25 cellular contexts compared by ENCODE assay signal in the genomic region with DNA sequence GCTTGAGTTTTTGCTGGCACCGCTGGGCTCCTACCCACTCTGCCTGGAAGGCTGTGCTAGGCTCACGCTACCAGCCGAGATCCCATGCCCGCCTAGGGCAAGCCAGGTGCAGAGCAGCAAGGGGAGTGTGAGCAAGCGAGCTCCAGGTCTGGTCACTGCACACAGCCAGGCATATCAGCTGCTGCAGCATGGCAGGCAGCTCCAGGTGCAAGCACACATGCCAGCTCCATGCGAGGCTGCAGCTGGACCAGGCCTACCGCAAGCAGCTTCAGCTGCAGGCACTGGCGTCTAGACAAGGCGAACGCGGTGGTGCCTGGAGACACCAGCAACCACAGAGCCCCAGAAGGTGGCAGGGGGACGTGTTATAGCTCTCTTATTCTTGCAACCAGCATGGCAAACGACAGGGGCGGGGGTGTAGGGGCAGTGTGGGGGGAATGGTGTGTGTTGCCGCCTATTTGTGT.
A peak's percentile ranks its signal among the peaks of the same experiment; 100 is the strongest.
DNase-seq lines count a peak whose midpoint lies in the region; ATAC-seq, FAIRE-seq and TF ChIP-seq lines count a peak whose summit lies in the region.
"Had no signal": no experiment of that assay in that cellular context is flagged by ENCODE, and none has a peak within 500 bp of the region (broad histone marks: within the 10 kb centered on the region; RNA-seq: fewer than 3 reads in every experiment).

No MANE protein-coding gene starts in this region.

- no peak overlapping the region for H2BK120ac ChIP-seq in IMR-90 (ENCODE audit: low read depth, low read length)

- H4K8ac ChIP-seq in IMR-90 (ENCODE audit: low read depth in 2 of 2, low read length in 2 of 2), result no peak overlapping the region

- H2AFZ ChIP-seq in IMR-90 (replicated peaks; ENCODE audit: low read length, poor library complexity), result peak overlapping the region; percentile 14
- H2AFZ ChIP-seq: PC-9 had no signal

- H4K91ac ChIP-seq in IMR-90 (ENCODE audit: insufficient read depth, low read depth, low read length), result no peak overlapping the region

- no peak overlapping the region for H3K56ac ChIP-seq in IMR-90 (ENCODE audit: extremely low read depth, insufficient read depth, low read length)

- H3K14ac ChIP-seq in IMR-90 (replicated peaks; ENCODE audit: low read depth, low read length), result no peak overlapping the region

- no peak overlapping the region for H3K18ac ChIP-seq in IMR-90 (ENCODE audit: low read depth, low read length)

- no peak overlapping the region for H2BK5ac ChIP-seq in IMR-90 (ENCODE audit: low read depth, low read length, poor library complexity, severe bottlenecking)

- H3K23ac ChIP-seq in IMR-90 (ENCODE audit: low read depth, low read length), result no peak overlapping the region

- no peak for FAIRE-seq in kidney (lab: Jason Lieb, UNC)
- FAIRE-seq: GM12891 had no signal

- no peak overlapping the region for H3K27ac ChIP-seq in IMR-90 (ENCODE audit: insufficient read depth, low read length)
- H3K27ac ChIP-seq in kidney (ENCODE audit: low read depth in 2 of 2, low read length in 2 of 2), result no peak overlapping the region
- H3K27ac ChIP-seq in upper lobe of right lung, result no peak overlapping the region
- H3K27ac ChIP-seq: PC-9 had no signal

- CTCF ChIA-PET in IMR-90 (lab: Yijun Ruan, JAX), result no interaction called here

- TF ChIP-seq CTCF in IMR-90 (conservative IDR thresholded peaks at IDR 0.05; ENCODE audit: low read depth, low read length) (no peak), kidney (IDR thresholded peaks at IDR 0.05; ENCODE audit: borderline replicate concordance, extremely low read depth, insufficient read depth) (no peak), upper lobe of right lung (IDR thresholded peaks at IDR 0.05) (no peak)

- H3K4me3 ChIP-seq in IMR-90 (ENCODE audit: insufficient read depth, low read depth, low read length), result no peak overlapping the region
- no peak overlapping the region for H3K4me3 ChIP-seq in kidney (ENCODE audit: low read length in 2 of 2)
- no peak overlapping the region for H3K4me3 ChIP-seq in upper lobe of right lung
- H3K4me3 ChIP-seq: MG63, PC-9 had no signal

- H4K20me1 ChIP-seq in IMR-90 (ENCODE audit: insufficient read depth, low read length), result no peaks in the 10 kb centered on the region

- H3K4me1 ChIP-seq in IMR-90 (ENCODE audit: control insufficient read depth, insufficient read depth, low read length) (no peaks in the 10 kb centered on the region), kidney (ENCODE audit: control insufficient read depth in 1 of 2, insufficient read depth in 1 of 2, low read depth in 1 of 2, low read length in 2 of 2) (no peaks in the 10 kb centered on the region), upper lobe of right lung (no peaks in the 10 kb centered on the region)
- H3K4me1 ChIP-seq: Caco-2 had no signal

- intact Hi-C loops in IMR-90 (cut with micrococcal nuclease) (no loop called here), kidney (cut with DNase I) (no loop called here), upper lobe of right lung (cut with DNase I) (no loop called here)

- BruUV-seq in IMR-90 (replicated peaks; lab: Mats Ljungman, UMichigan), result no TSS peak

- ATAC-seq in IMR-90 (ENCODE audit: low read depth), result no peak
- ATAC-seq in upper lobe of right lung, result peak; percentile 40
- no peak for ATAC-seq in GM21390 (IDR thresholded peaks at IDR 0.05; ENCODE audit: unreplicated experiment)
- ATAC-seq in HG03342 (IDR thresholded peaks at IDR 0.05; ENCODE audit: unreplicated experiment), result no peak
- ATAC-seq in GM21381 (IDR thresholded peaks at IDR 0.05; ENCODE audit: unreplicated experiment), result no peak
- ATAC-seq: CD8-positive, alpha-beta T cell had no signal

- 76% methylated on average over 7 of the region's 15 CpGs; no CpG with 5 or more reads in 1 of the 2 experiments for WGBS in IMR-90 (ENCODE audit: extremely low coverage in 2 of 2, insufficient read length in 1 of 2), 2 experiments

- H3K9me1 ChIP-seq in IMR-90 (ENCODE audit: insufficient read depth, low read length), result no peaks in the 10 kb centered on the region

- H2BK15ac ChIP-seq in IMR-90 (ENCODE audit: low read depth, low read length), result no peak overlapping the region

- H3K27me3 ChIP-seq in IMR-90 (ENCODE audit: control insufficient read depth, insufficient read depth, low read length), result no peaks in the 10 kb centered on the region
- no peaks in the 10 kb centered on the region for H3K27me3 ChIP-seq in upper lobe of right lung
- H3K27me3 ChIP-seq: MG63 had no signal

- H2BK20ac ChIP-seq in IMR-90 (ENCODE audit: low read depth, low read length), result no peak overlapping the region

- POLR2A ChIA-PET in IMR-90 (lab: Charles Lee; ENCODE audit: unreplicated experiment), result no interaction called here

- H3K36me3 ChIP-seq in IMR-90 (ENCODE audit: control insufficient read depth, insufficient read depth, low read length) (no peaks in the 10 kb centered on the region), kidney (ENCODE audit: control insufficient read depth in 1 of 2, insufficient read depth in 2 of 2, low read length in 2 of 2) (no peaks in the 10 kb centered on the region), upper lobe of right lung (no peaks in the 10 kb centered on the region)
- H3K36me3 ChIP-seq: MG63 had no signal

- H3K9ac ChIP-seq in IMR-90 (ENCODE audit: low read depth, low read length) (no peak overlapping the region), kidney (ENCODE audit: low read length in 2 of 2) (no peak overlapping the region)
- H3K9ac ChIP-seq: SK-N-SH had no signal

- no peak overlapping the region for H2AK5ac ChIP-seq in IMR-90 (ENCODE audit: low read depth, low read length)

- dilution Hi-C loops in IMR-90 (cut with HindIII; ENCODE audit: low sequenced_read_pairs, unreplicated experiment), result no loop called here

- H2AK9ac ChIP-seq in IMR-90 (replicated peaks; ENCODE audit: low read depth, low read length, poor library complexity), result no peak overlapping the region

- no peak for TF ChIP-seq POLR2A in IMR-90 (IDR thresholded peaks at IDR 0.05; ENCODE audit: low read depth, low read length)

- no peak overlapping the region for H3K4ac ChIP-seq in IMR-90 (ENCODE audit: low read depth, low read length)

- H3K9me3 ChIP-seq in IMR-90 (ENCODE audit: control insufficient read depth, insufficient read depth, low read length) (peaks cover 5% of the 10 kb centered on the region), kidney (ENCODE audit: control insufficient read depth in 1 of 2, low read length in 2 of 2) (no peaks in the 10 kb centered on the region), upper lobe of right lung (no peaks in the 10 kb centered on the region)
- H3K9me3 ChIP-seq: Caco-2, MG63, SK-N-SH had no signal

- no peak for TF ChIP-seq RAD21 in IMR-90 (IDR thresholded peaks at IDR 0.05; ENCODE audit: low read length)

- no peak overlapping the region for H4K5ac ChIP-seq in IMR-90 (ENCODE audit: low read depth, low read length)

- H3K4me2 ChIP-seq in IMR-90 (ENCODE audit: low read depth, low read length), result no peak overlapping the region
- H3K4me2 ChIP-seq: PC-9, SK-N-SH had no signal

- DNase-seq in IMR-90, result no peak
- peak; percentile 47 to 56 for DNase-seq in SHP77 (lab: John Stamatoyannopoulos, UW)
- DNase-seq in kidney, result peak; percentile 43
- DNase-seq in upper lobe of right lung, result peak; percentile 27
- DNase-seq: C1 segment of cervical spinal cord, Caco-2, EL, GF-D8, H7, KG1, MG63, NCI-H1105 treated with DMSO at 0.1 percent for 48 hours, NCI-H1694, NCI-H2029 treated with DMSO at 0.1 percent for 48 hours, NCI-H2227 treated with DMSO at 0.1 percent for 48 hours, NCI-H526 treated with DMSO at 0.1 percent for 48 hours, PC-9, SIG-M5, SK-N-SH, SW 1271 had no signal

- H3K79me1 ChIP-seq in IMR-90 (ENCODE audit: low read depth in 1 of 2, low read length in 2 of 2), result no peaks in the 10 kb centered on the region

- in situ Hi-C loops in IMR-90 (cut with MboI; ENCODE audit: low sequenced_read_pairs), result no loop called here

TF ChIP-seq in IMR-90, 13 proteins besides CTCF, POLR2A, EP300 and RAD21:
- TF ChIP-seq FOS (IDR thresholded peaks at IDR 0.05; ENCODE audit: low read depth, low read length), result no peak
- no peak for TF ChIP-seq MXI1 (IDR thresholded peaks at IDR 0.05; ENCODE audit: borderline replicate concordance, low read depth, low read length)
- TF ChIP-seq USF2 (IDR thresholded peaks at IDR 0.05; ENCODE audit: low read depth, low read length), result no peak
- no peak for TF ChIP-seq ELK1 (IDR thresholded peaks at IDR 0.05; ENCODE audit: borderline replicate concordance, low read depth, low read length)
- no peak for TF ChIP-seq NFE2L2 (IDR thresholded peaks at IDR 0.05; ENCODE audit: low read depth, low read length)
- no peak for TF ChIP-seq BHLHE40 (IDR thresholded peaks at IDR 0.05; ENCODE audit: low read depth, low read length)
- TF ChIP-seq RCOR1 (IDR thresholded peaks at IDR 0.05; ENCODE audit: insufficient replicate concordance, low read length), result no peak
- TF ChIP-seq SMC3 (IDR thresholded peaks at IDR 0.05; ENCODE audit: low read depth, low read length), result no peak
- TF ChIP-seq CEBPB (IDR thresholded peaks at IDR 0.05; ENCODE audit: low read depth, low read length), result no peak
- no peak for TF ChIP-seq CHD1 (IDR thresholded peaks at IDR 0.05; ENCODE audit: low read depth, low read length)
